Comparison of ENCODE assay signal across 8 cellular contexts in the genomic region with DNA sequence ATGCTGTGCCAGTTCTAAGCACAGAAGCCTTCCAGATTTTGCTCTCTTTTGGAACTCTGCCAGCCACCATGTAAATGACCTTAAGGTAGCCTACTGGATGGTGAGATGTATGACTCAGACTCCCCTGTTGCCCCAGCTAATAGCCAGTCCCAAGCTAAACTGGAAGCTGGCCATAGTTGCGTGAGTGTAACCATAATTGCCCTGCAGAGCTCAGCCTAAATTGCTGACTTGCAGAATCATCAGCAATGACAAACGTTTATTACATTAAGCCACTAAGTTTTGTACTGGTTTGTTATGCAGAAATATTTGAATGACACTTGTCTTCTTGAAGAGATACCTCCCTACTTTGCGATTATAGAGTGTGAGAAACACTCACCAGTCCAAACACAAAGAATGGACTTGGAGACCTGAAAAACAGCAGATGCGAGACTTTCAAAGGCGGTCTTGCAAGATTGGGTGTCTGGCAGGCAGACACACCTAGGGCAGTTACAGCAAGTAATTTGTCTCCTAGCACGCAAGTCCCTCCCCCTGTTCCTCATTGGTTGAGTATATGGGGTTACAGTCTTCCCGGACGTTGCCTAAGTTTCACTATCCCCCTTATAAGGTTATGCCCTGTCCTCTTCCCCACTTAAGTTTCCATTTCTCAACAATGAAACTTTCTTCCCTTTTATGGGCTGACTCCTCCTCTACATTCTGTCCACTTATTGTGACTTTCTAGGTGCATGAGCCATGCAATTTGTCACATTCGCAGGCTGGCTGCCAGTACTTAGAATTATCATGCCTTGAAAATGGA.
DNase-seq lines count a peak whose midpoint lies in the region; ATAC-seq, FAIRE-seq and TF ChIP-seq lines count a peak whose summit lies in the region.

No MANE protein-coding gene starts in this region.

- no peak overlapping the region for H3K4me3 Mint-ChIP-seq in T-helper 2 cell treated with Interferon-gamma antibody and Interleukin-4, amounts not matched to agents 5 μg/mL and 100 μg/mL, for 36 hours
- no peak overlapping the region for H3K4me3 Mint-ChIP-seq in stimulated activated naive B cell treated with anti-CD40 and anti-IgM and Interleukin-4, amounts not matched to agents 10 μg/mL and 1 μg/mL and 100 μg/mL, for 72 hours

- peaks cover 37% of the 10 kb centered on the region for H3K27me3 Mint-ChIP-seq in T-helper 2 cell treated with Interferon-gamma antibody and Interleukin-4, amounts not matched to agents 5 μg/mL and 100 μg/mL, for 36 hours (ENCODE audit: low read depth)
- H3K27me3 Mint-ChIP-seq in stimulated activated naive B cell treated with anti-CD40 and anti-IgM and Interleukin-4, amounts not matched to agents 10 μg/mL and 1 μg/mL and 100 μg/mL, for 72 hours = peaks cover 0 to 9% of the 10 kb centered on the region in 2 donors

- H3K9me3 ChIP-seq in A549 = no peaks in the 10 kb centered on the region

- peak overlapping the region; percentile 29 for H3K27ac Mint-ChIP-seq in T-helper 2 cell treated with Interferon-gamma antibody and Interleukin-4, amounts not matched to agents 5 μg/mL and 100 μg/mL, for 36 hours
- H3K27ac Mint-ChIP-seq in stimulated activated naive B cell treated with anti-CD40 and anti-IgM and Interleukin-4, amounts not matched to agents 10 μg/mL and 1 μg/mL and 100 μg/mL, for 72 hours = no peak overlapping the region

- CTCF ChIA-PET in A549 (lab: Yijun Ruan, JAX) = no interaction called here

- H3K27ac ChIP-seq in A549 = no peak overlapping the region

- no peak for TF ChIP-seq CTCF in A549 (IDR thresholded peaks at IDR 0.05)

- no peak overlapping the region for H3K4me3 ChIP-seq in A549

- POLR2A ChIA-PET in A549 (lab: Yijun Ruan, JAX) = no interaction called here

- no peak overlapping the region for H3K4me2 ChIP-seq in A549

- DNase-seq in A549 (ENCODE audit: low read depth in 1 of 2, low spot score in 1 of 2) = peak in 1 of 2 experiments; percentile 42
- no peak for DNase-seq in T-helper 2 cell treated with Interferon-gamma antibody and Interleukin-4, amounts not matched to agents 5 μg/mL and 100 μg/mL, for 36 hours (ENCODE audit: low spot score)
- peak; percentile 78 for DNase-seq in iris pigment epithelial cell (ENCODE audit: low read depth)
- no peak for DNase-seq in stimulated activated naive B cell treated with anti-CD40 and anti-IgM and Interleukin-4, amounts not matched to agents 10 μg/mL and 1 μg/mL and 100 μg/mL, for 72 hours
- DNase-seq in posterior cingulate gyrus = no peak
- DNase-seq in activated CD4-positive, CD25-positive, alpha-beta regulatory T cell treated with anti-CD3 and anti-CD28 coated beads, Interleukin-2, amount 50 U/mL, for 72 hours = no peak

- TF ChIP-seq EP300 in A549 (IDR thresholded peaks at IDR 0.05) = no peak

- no peak for TF ChIP-seq POLR2A in A549 (IDR thresholded peaks at IDR 0.05; ENCODE audit: low read length)

- no peak for TF ChIP-seq RAD21 in A549 (conservative IDR thresholded peaks at IDR 0.05 in 1 of 2, IDR thresholded peaks at IDR 0.05 in 1 of 2)

- peaks cover 10% of the 10 kb centered on the region for H3K9me3 Mint-ChIP-seq in T-helper 2 cell treated with Interferon-gamma antibody and Interleukin-4, amounts not matched to agents 5 μg/mL and 100 μg/mL, for 36 hours
- peaks cover 0 to 1% of the 10 kb centered on the region in 2 donors for H3K9me3 Mint-ChIP-seq in stimulated activated naive B cell treated with anti-CD40 and anti-IgM and Interleukin-4, amounts not matched to agents 10 μg/mL and 1 μg/mL and 100 μg/mL, for 72 hours

- H3K4me1 Mint-ChIP-seq in T-helper 2 cell treated with Interferon-gamma antibody and Interleukin-4, amounts not matched to agents 5 μg/mL and 100 μg/mL, for 36 hours (ENCODE audit: low read depth) = peaks cover 30% of the 10 kb centered on the region
- peaks cover 12 to 23% of the 10 kb centered on the region in 2 donors for H3K4me1 Mint-ChIP-seq in stimulated activated naive B cell treated with anti-CD40 and anti-IgM and Interleukin-4, amounts not matched to agents 10 μg/mL and 1 μg/mL and 100 μg/mL, for 72 hours

- intact Hi-C loops in posterior cingulate gyrus (cut with DNase I) = no loop called here

- 57% methylated on average over 9 of the region's 9 CpGs for WGBS in A549 (ENCODE audit: missing lambda C conversion rate)

- H3K36me3 Mint-ChIP-seq in T-helper 2 cell treated with Interferon-gamma antibody and Interleukin-4, amounts not matched to agents 5 μg/mL and 100 μg/mL, for 36 hours (ENCODE audit: low read depth) = peaks cover 5% of the 10 kb centered on the region
- H3K36me3 Mint-ChIP-seq in stimulated activated naive B cell treated with anti-CD40 and anti-IgM and Interleukin-4, amounts not matched to agents 10 μg/mL and 1 μg/mL and 100 μg/mL, for 72 hours = no peaks in the 10 kb centered on the region

- peaks cover 35% of the 10 kb centered on the region for H3K4me1 ChIP-seq in A549

- peak; percentile 42 to 47; a peak in 3 of 6 replicates for ATAC-seq in A549
- ATAC-seq in GM18519 (IDR thresholded peaks at IDR 0.05; ENCODE audit: low FRiP score, unreplicated experiment) = peak; percentile 69
- peak; percentile 77 for ATAC-seq in HG03571 (IDR thresholded peaks at IDR 0.05; ENCODE audit: unreplicated experiment)
- ATAC-seq in stimulated activated naive B cell treated with anti-CD40 and anti-IgM and Interleukin-4, amounts not matched to agents 10 μg/mL and 1 μg/mL and 100 μg/mL, for 72 hours (replicated peaks) = no peak

- FAIRE-seq in A549 (lab: Jason Lieb, UNC) = no peak

TF ChIP-seq in A549, 52 proteins besides CTCF, POLR2A, EP300 and RAD21:
- no peak for TF ChIP-seq FOSL2 (IDR thresholded peaks at IDR 0.05)
- TF ChIP-seq FOSL2 (CRISPR knock-in tag; IDR thresholded peaks at IDR 0.05) = 0 out of 2 replicates have a peak, but pooled peaks have one; percentile 5
- no peak for TF ChIP-seq FOXS1 (CRISPR knock-in tag; IDR thresholded peaks at IDR 0.05)
- TF ChIP-seq, protein P1, sequence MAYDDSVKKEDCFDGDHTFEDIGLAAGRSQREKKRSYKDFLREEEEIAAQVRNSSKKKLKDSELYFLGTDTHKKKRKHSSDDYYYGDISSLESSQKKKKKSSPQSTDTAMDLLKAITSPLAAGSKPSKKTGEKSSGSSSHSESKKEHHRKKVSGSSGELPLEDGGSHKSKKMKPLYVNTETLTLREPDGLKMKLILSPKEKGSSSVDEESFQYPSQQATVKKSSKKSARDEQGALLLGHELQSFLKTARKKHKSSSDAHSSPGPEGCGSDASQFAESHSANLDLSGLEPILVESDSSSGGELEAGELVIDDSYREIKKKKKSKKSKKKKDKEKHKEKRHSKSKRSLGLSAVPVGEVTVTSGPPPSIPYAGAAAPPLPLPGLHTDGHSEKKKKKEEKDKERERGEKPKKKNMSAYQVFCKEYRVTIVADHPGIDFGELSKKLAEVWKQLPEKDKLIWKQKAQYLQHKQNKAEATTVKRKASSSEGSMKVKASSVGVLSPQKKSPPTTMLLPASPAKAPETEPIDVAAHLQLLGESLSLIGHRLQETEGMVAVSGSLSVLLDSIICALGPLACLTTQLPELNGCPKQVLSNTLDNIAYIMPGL (CRISPR knock-in tag; IDR thresholded peaks at IDR 0.05; ENCODE audit: borderline replicate concordance) = no peak
- no peak for TF ChIP-seq CBX8 (IDR thresholded peaks at IDR 0.05)
- no peak for TF ChIP-seq TFCP2L1 (CRISPR knock-in tag; IDR thresholded peaks at IDR 0.05)
- TF ChIP-seq, protein P2, sequence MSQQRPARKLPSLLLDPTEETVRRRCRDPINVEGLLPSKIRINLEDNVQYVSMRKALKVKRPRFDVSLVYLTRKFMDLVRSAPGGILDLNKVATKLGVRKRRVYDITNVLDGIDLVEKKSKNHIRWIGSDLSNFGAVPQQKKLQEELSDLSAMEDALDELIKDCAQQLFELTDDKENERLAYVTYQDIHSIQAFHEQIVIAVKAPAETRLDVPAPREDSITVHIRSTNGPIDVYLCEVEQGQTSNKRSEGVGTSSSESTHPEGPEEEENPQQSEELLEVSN (IDR thresholded peaks at IDR 0.05; ENCODE audit: borderline replicate concordance, low read depth) = no peak
- TF ChIP-seq KDM5A (IDR thresholded peaks at IDR 0.05) = no peak
- TF ChIP-seq RNF2 (IDR thresholded peaks at IDR 0.05; ENCODE audit: borderline replicate concordance, low read depth) = no peak
- TF ChIP-seq, protein P3, sequence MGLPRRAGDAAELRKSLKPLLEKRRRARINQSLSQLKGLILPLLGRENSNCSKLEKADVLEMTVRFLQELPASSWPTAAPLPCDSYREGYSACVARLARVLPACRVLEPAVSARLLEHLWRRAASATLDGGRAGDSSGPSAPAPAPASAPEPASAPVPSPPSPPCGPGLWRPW (IDR thresholded peaks at IDR 0.05) = no peak
- peak; percentile 98 for TF ChIP-seq MAFK (IDR thresholded peaks at IDR 0.05; ENCODE audit: partially characterized antibody)
- no peak for TF ChIP-seq JUNB (IDR thresholded peaks at IDR 0.05)
- TF ChIP-seq, protein P4, sequence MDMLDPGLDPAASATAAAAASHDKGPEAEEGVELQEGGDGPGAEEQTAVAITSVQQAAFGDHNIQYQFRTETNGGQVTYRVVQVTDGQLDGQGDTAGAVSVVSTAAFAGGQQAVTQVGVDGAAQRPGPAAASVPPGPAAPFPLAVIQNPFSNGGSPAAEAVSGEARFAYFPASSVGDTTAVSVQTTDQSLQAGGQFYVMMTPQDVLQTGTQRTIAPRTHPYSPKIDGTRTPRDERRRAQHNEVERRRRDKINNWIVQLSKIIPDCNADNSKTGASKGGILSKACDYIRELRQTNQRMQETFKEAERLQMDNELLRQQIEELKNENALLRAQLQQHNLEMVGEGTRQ (IDR thresholded peaks at IDR 0.05) = no peak
- TF ChIP-seq ZFP36 (IDR thresholded peaks at IDR 0.05; ENCODE audit: borderline replicate concordance, partially characterized antibody) = no peak
- TF ChIP-seq HOXB5 (CRISPR knock-in tag; IDR thresholded peaks at IDR 0.05) = no peak
- TF ChIP-seq, protein P5, sequence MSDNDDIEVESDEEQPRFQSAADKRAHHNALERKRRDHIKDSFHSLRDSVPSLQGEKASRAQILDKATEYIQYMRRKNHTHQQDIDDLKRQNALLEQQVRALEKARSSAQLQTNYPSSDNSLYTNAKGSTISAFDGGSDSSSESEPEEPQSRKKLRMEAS (IDR thresholded peaks at IDR 0.05) = no peak

Comparison
In these comparisons a context has a peak if more than half of its experiments do, and no peak if none do; other contexts are left out.
1. ATAC-seq: peak in A549 (2 of 2), GM18519 (single experiment) and HG03571 (single experiment); none in stimulated activated naive B cell treated with anti-CD40 and anti-IgM and Interleukin-4, amounts not matched to agents 10 μg/mL and 1 μg/mL and 100 μg/mL, for 72 hours (0 of 2).